Comparison of ENCODE assay signal across 13 cellular contexts in genomic region chr20:57685134-57685851, GRCh38. TPM values are rescaled to one million over a fixed set of nuclear protein-coding genes. Genes with fewer than 3 reads are reported as not detected.
DNase-seq lines count a peak whose midpoint lies in the region; ATAC-seq, FAIRE-seq and TF ChIP-seq lines count a peak whose summit lies in the region.
"Had no signal": no experiment of that assay in that cellular context is flagged by ENCODE, and none has a peak within 500 bp of the region (broad histone marks: within the 10 kb centered on the region; RNA-seq: fewer than 3 reads in every experiment).

No MANE protein-coding gene starts in this region.

- H4K20me1 ChIP-seq in keratinocyte (ENCODE audit: control insufficient read depth, extremely low read depth, insufficient read depth, low read length): peaks cover 30% of the 10 kb centered on the region

- H3K27me3 ChIP-seq in keratinocyte (ENCODE audit: control insufficient read depth, extremely low read depth, insufficient read depth, low read length): no peaks in the 10 kb centered on the region

- H3K27ac ChIP-seq in keratinocyte (ENCODE audit: control insufficient read depth, insufficient read depth, low read length): no peak overlapping the region

- H3K27ac Mint-ChIP-seq in type B pancreatic cell: peak overlapping the region; percentile 72
- H3K27ac Mint-ChIP-seq: activated T-cell treated with anti-CD3 and anti-CD28 coated beads, Interleukin-2, amount 50 U/mL, for 24 hours had no signal

- dilution Hi-C loops in keratinocyte (cut with MboI; ENCODE audit: extremely low pct_ligation_motif_present, low sequenced_read_pairs): no loop called here

- H3K4me3 ChIP-seq in keratinocyte (ENCODE audit: control insufficient read depth in 2 of 3, extremely low read depth in 1 of 3, insufficient read depth in 2 of 3, low read depth in 1 of 3, low read length in 3 of 3): no peak overlapping the region

- H3K36me3 Mint-ChIP-seq in type B pancreatic cell: peaks cover 3% of the 10 kb centered on the region
- H3K36me3 Mint-ChIP-seq: naive thymus-derived CD4-positive, alpha-beta T cell had no signal

- FAIRE-seq in keratinocyte (lab: Jason Lieb, UNC): no peak

- H3K36me3 ChIP-seq in keratinocyte (ENCODE audit: control insufficient read depth in 2 of 2, extremely low read depth in 1 of 2, insufficient read depth in 2 of 2, low read length in 2 of 2): peaks cover 25 to 32% of the 10 kb centered on the region in 2 experiments

- TF ChIP-seq CTCF in keratinocyte (optimal IDR thresholded peaks at IDR 0.05 in 1 of 3, IDR thresholded peaks at IDR 0.05 in 1 of 3, conservative IDR thresholded peaks at IDR 0.05 in 1 of 3; ENCODE audit: extremely low read depth in 1 of 3, insufficient read depth in 2 of 3, low read length in 3 of 3) (no peak), type B pancreatic cell (conservative IDR thresholded peaks at IDR 0.05) (no peak)

- peaks cover 57% of the 10 kb centered on the region for H3K4me1 Mint-ChIP-seq in type B pancreatic cell (ENCODE audit: unreplicated experiment)

- no peaks in the 10 kb centered on the region for H3K9me3 ChIP-seq in keratinocyte (ENCODE audit: control insufficient read depth, low read depth, low read length)

- no peak overlapping the region for H2AFZ ChIP-seq in keratinocyte (ENCODE audit: control insufficient read depth, low read length)

- peaks cover 76% of the 10 kb centered on the region for H3K4me1 ChIP-seq in keratinocyte (ENCODE audit: control insufficient read depth, extremely low read depth, insufficient read depth, low read length)

- H3K4me2 ChIP-seq in keratinocyte (ENCODE audit: control insufficient read depth, extremely low read depth, insufficient read depth, low read depth, low read length): peak overlapping the region; percentile 23

- H3K4me3 Mint-ChIP-seq in type B pancreatic cell: peak overlapping the region; percentile 64
- H3K4me3 Mint-ChIP-seq: activated T-cell treated with anti-CD3 and anti-CD28 coated beads, Interleukin-2, amount 50 U/mL, for 24 hours; naive thymus-derived CD4-positive, alpha-beta T cell had no signal

- no peaks in the 10 kb centered on the region for H3K9me3 Mint-ChIP-seq in type B pancreatic cell
- H3K9me3 Mint-ChIP-seq: activated T-cell treated with anti-CD3 and anti-CD28 coated beads, Interleukin-2, amount 50 U/mL, for 24 hours; naive thymus-derived CD4-positive, alpha-beta T cell had no signal

- DNase-seq in DMS79 treated with DMSO at 0.1 percent for 48 hours (lab: John Stamatoyannopoulos, UW): peak; percentile 70
- DNase-seq in DMS79 (lab: John Stamatoyannopoulos, UW): no peak
- DNase-seq in astrocyte of the hippocampus (ENCODE audit: low read depth, low spot score): peak; percentile 80
- no peak for DNase-seq in keratinocyte (ENCODE audit: low read depth, low spot score)
- DNase-seq in type B pancreatic cell (ENCODE audit: extremely low spot score, unreplicated experiment): no peak
- no peak for DNase-seq in stimulated activated CD4-positive, alpha-beta T cell treated with anti-CD3 and anti-CD28 coated beads, Interleukin-2, amount 100 ng/mL, for 48 hours
- no peak for DNase-seq in HPDE6-E6E7 (ENCODE audit: extremely low spot score)
- DNase-seq: activated T-cell treated with anti-CD3 and anti-CD28 coated beads, Interleukin-2, amount 50 U/mL, for 24 hours; DND-41; naive thymus-derived CD4-positive, alpha-beta T cell; NCI-H1694; stimulated activated CD4-positive, alpha-beta T cell treated with anti-CD3 and anti-CD28 coated beads, Interleukin-15, amount 100 ng/mL, for 24 hours had no signal

- H3K79me2 ChIP-seq in keratinocyte (ENCODE audit: control insufficient read depth, insufficient read depth, low read length): peaks cover 99% of the 10 kb centered on the region

- H3K27me3 Mint-ChIP-seq in type B pancreatic cell: peaks cover 21% of the 10 kb centered on the region
- H3K27me3 Mint-ChIP-seq: activated T-cell treated with anti-CD3 and anti-CD28 coated beads, Interleukin-2, amount 50 U/mL, for 24 hours had no signal

- no peak for ATAC-seq in GM21717 (IDR thresholded peaks at IDR 0.05; ENCODE audit: unreplicated experiment)
- ATAC-seq: naive thymus-derived CD4-positive, alpha-beta T cell had no signal

- H3K9me1 ChIP-seq in keratinocyte (ENCODE audit: control insufficient read depth, extremely low read depth, insufficient read depth, low read length): peaks cover 9% of the 10 kb centered on the region

- no peak overlapping the region for H3K9ac ChIP-seq in keratinocyte (ENCODE audit: control insufficient read depth, extremely low read depth, insufficient read depth, low read length)

RNA-seq across cellular contexts. Expression of gene PMEPA1, which starts 24.5 kb away (rescaled TPM):
- polyA plus RNA-seq in keratinocyte: 29.0 to 84.0 TPM (median 50.7 TPM) in 3 replicates
- 14.2 TPM for polyA plus RNA-seq in keratinocyte (2011; ENCODE audit: low read depth)
- 40.6 and 82.2 TPM in 2 replicates for polyA plus RNA-seq in keratinocyte (2011; cell fraction: cytosol; rRNA removed)
- 70.2 and 80.4 TPM in 2 replicates for polyA plus RNA-seq in keratinocyte (2011; cell fraction: nucleus; rRNA removed)
- 20.6 and 151 TPM in 2 replicates for polyA plus RNA-seq in keratinocyte (2012; ENCODE audit: low replicate concordance)
- 41.7 to 94.9 TPM (median 50.4 TPM) in 3 replicates for polyA minus RNA-seq in keratinocyte
- polyA minus RNA-seq in keratinocyte (2011; cell fraction: cytosol; rRNA and poly(A)+ RNA removed): 149 TPM
- 70.1 and 74.7 TPM in 2 replicates for polyA minus RNA-seq in keratinocyte (2011; cell fraction: nucleus; rRNA and poly(A)+ RNA removed)
- total RNA-seq in type B pancreatic cell (ENCODE audit: low replicate concordance): 4.3 and 8.8 TPM in 2 replicates

Comparison
In these comparisons a context has a peak if more than half of its experiments do, and no peak if none do; other contexts are left out.
1. DNase-seq: peak in DMS79 treated with DMSO at 0.1 percent for 48 hours (single experiment) and astrocyte of the hippocampus (single experiment); none in DMS79 (single experiment), keratinocyte (single experiment), type B pancreatic cell (single experiment), stimulated activated CD4-positive, alpha-beta T cell treated with anti-CD3 and anti-CD28 coated beads, Interleukin-2, amount 100 ng/mL, for 48 hours (0 of 2) and HPDE6-E6E7 (single experiment).